ENCODE assay signal across 1 cellular context in genomic region chr12:69732088-69732487, GRCh38.
TF ChIP-seq lines count a peak whose summit lies in the region.

No MANE protein-coding gene starts in this region.

TF ChIP-seq in GM12878, 131 proteins besides CTCF, POLR2A, EP300 and RAD21 (continued from another document):
- TF ChIP-seq, protein P1, sequence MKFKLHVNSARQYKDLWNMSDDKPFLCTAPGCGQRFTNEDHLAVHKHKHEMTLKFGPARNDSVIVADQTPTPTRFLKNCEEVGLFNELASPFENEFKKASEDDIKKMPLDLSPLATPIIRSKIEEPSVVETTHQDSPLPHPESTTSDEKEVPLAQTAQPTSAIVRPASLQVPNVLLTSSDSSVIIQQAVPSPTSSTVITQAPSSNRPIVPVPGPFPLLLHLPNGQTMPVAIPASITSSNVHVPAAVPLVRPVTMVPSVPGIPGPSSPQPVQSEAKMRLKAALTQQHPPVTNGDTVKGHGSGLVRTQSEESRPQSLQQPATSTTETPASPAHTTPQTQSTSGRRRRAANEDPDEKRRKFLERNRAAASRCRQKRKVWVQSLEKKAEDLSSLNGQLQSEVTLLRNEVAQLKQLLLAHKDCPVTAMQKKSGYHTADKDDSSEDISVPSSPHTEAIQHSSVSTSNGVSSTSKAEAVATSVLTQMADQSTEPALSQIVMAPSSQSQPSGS (IDR thresholded peaks at IDR 0.05; ENCODE audit: low read length), result no peak
- no peak for TF ChIP-seq CBX5 (IDR thresholded peaks at IDR 0.05; ENCODE audit: low read depth)
- no peak for TF ChIP-seq EED (IDR thresholded peaks at IDR 0.05; ENCODE audit: low read depth)
- TF ChIP-seq, protein P2, sequence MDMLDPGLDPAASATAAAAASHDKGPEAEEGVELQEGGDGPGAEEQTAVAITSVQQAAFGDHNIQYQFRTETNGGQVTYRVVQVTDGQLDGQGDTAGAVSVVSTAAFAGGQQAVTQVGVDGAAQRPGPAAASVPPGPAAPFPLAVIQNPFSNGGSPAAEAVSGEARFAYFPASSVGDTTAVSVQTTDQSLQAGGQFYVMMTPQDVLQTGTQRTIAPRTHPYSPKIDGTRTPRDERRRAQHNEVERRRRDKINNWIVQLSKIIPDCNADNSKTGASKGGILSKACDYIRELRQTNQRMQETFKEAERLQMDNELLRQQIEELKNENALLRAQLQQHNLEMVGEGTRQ (IDR thresholded peaks at IDR 0.05; ENCODE audit: borderline replicate concordance, low read depth, low read length), result no peak
